In the genomic region with DNA sequence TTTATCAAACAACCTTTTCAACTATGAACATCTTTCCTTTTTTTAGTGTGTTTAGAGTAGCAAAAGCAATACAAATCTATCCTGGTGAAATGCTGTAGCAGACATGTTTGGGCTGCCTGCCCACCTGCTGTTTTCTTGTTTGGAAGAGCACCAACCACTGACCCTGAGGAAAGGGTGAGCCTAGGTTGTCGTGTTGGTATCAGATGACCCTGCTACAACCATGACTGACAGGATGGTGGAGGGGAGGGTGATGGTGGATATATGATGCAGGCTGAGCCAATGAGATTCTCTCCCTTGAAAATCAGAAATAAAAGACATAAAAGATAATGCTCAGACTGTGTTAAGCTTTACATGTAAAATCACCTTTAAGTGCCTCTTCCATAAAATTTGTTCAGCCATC, we compare ENCODE assay signal across 22 cellular contexts.
DNase-seq lines count a peak whose midpoint lies in the region; ATAC-seq, FAIRE-seq and TF ChIP-seq lines count a peak whose summit lies in the region.
"Had no signal": no experiment of that assay in that cellular context is flagged by ENCODE, and none has a peak within 500 bp of the region (broad histone marks: within the 10 kb centered on the region; RNA-seq: fewer than 3 reads in every experiment).

No MANE protein-coding gene starts in this region.

- ATAC-seq in GM23338 (peak; percentile 86), WTC11 (peak; percentile 73)
- ATAC-seq in effector memory CD8-positive, alpha-beta T cell (replicated peaks), result no peak

- H3K9me3 Mint-ChIP-seq in GM23338, result peaks cover 12% of the 10 kb centered on the region
- H3K9me3 Mint-ChIP-seq in WTC11, result peaks cover 11% of the 10 kb centered on the region
- H3K9me3 Mint-ChIP-seq in nephron progenitor cell, result peaks cover 15% of the 10 kb centered on the region
- peaks cover 0 to under 1% of the 10 kb centered on the region in 2 donors for H3K9me3 Mint-ChIP-seq in effector memory CD8-positive, alpha-beta T cell

- H3K4me1 Mint-ChIP-seq in GM23338, result peaks cover 12% of the 10 kb centered on the region
- peaks cover 13% of the 10 kb centered on the region for H3K4me1 Mint-ChIP-seq in WTC11
- peaks cover 20% of the 10 kb centered on the region for H3K4me1 Mint-ChIP-seq in nephron progenitor cell
- no peaks in the 10 kb centered on the region for H3K4me1 Mint-ChIP-seq in effector memory CD8-positive, alpha-beta T cell (ENCODE audit: low read depth in 2 of 2)
- H3K4me1 Mint-ChIP-seq: CD4-positive, CD25-positive, alpha-beta regulatory T cell; IgD-negative memory B cell had no signal

- H3K9me2 ChIP-seq in GM23338 (ENCODE audit: insufficient read depth), result no peaks in the 10 kb centered on the region
- H3K9me2 ChIP-seq: SK-N-SH had no signal

- H3K4me2 ChIP-seq in GM23338, result no peak overlapping the region
- H3K4me2 ChIP-seq: BLaER1, KMS-11, SK-N-SH had no signal

- H3F3A ChIP-seq in GM23338 (replicated peaks; ENCODE audit: low read depth), result no peaks in the 10 kb centered on the region

- no peak overlapping the region for H3K4me3 Mint-ChIP-seq in GM23338
- H3K4me3 Mint-ChIP-seq in WTC11, result no peak overlapping the region
- no peak overlapping the region for H3K4me3 Mint-ChIP-seq in nephron progenitor cell
- H3K4me3 Mint-ChIP-seq in effector memory CD8-positive, alpha-beta T cell, result no peak overlapping the region
- H3K4me3 Mint-ChIP-seq: CD4-positive, CD25-positive, alpha-beta regulatory T cell; H9; IgD-negative memory B cell had no signal

- no peaks in the 10 kb centered on the region for H3K27me3 ChIP-seq in GM23338 (ENCODE audit: insufficient read depth)
- H3K27me3 ChIP-seq: BLaER1 had no signal

- H3K27me3 Mint-ChIP-seq in GM23338 (ENCODE audit: insufficient read depth, low read depth, poor library complexity) (no peaks in the 10 kb centered on the region), WTC11 (ENCODE audit: low read depth) (no peaks in the 10 kb centered on the region), nephron progenitor cell (ENCODE audit: low read depth, poor library complexity) (no peaks in the 10 kb centered on the region)
- no peaks in the 10 kb centered on the region for H3K27me3 Mint-ChIP-seq in effector memory CD8-positive, alpha-beta T cell
- H3K27me3 Mint-ChIP-seq: CD4-positive, CD25-positive, alpha-beta regulatory T cell; IgD-negative memory B cell had no signal

- FAIRE-seq in HTR-8/SVneo (lab: Jason Lieb, UNC), result no peak
- FAIRE-seq: GM18507, RCC 7860 had no signal

- DNase-seq in GM23338 (ENCODE audit: low spot score), result peak; percentile 40
- DNase-seq in WTC11 (ENCODE audit: low spot score), result no peak
- peak; percentile 41 for DNase-seq in iPS-NIHi11 (ENCODE audit: low spot score)
- DNase-seq in nephron progenitor cell, result no peak
- no peak for DNase-seq in effector memory CD8-positive, alpha-beta T cell
- no peak for DNase-seq in NCI-H1417 treated with DMSO at 0.1 percent for 48 hours (lab: John Stamatoyannopoulos, UW)
- DNase-seq in HTR-8/SVneo (ENCODE audit: insufficient read length, low spot score), result no peak
- DNase-seq: CD4-positive, CD25-positive, alpha-beta regulatory T cell; DMS153; DND-41; H9; MM.1S; NCI-H1694 treated with DMSO at 0.1 percent for 48 hours; NCI-H2081; NCI-H524; NCI-H774; SK-N-SH had no signal

- no peak overlapping the region for H3K4me3 ChIP-seq in GM23338
- H3K4me3 ChIP-seq: BLaER1 had no signal

- H3K36me3 Mint-ChIP-seq in GM23338 (ENCODE audit: low read depth), result peaks cover 20% of the 10 kb centered on the region
- peaks cover 17% of the 10 kb centered on the region for H3K36me3 Mint-ChIP-seq in WTC11
- H3K36me3 Mint-ChIP-seq in nephron progenitor cell (ENCODE audit: low read depth), result peaks cover 37% of the 10 kb centered on the region
- H3K36me3 Mint-ChIP-seq in effector memory CD8-positive, alpha-beta T cell (ENCODE audit: insufficient read depth), result peaks cover 4% of the 10 kb centered on the region

- no peaks in the 10 kb centered on the region for H4K20me1 ChIP-seq in GM23338 (replicated peaks; ENCODE audit: insufficient read depth)
- H4K20me1 ChIP-seq: BLaER1 had no signal

- TF ChIP-seq CTCF in GM23338 (conservative IDR thresholded peaks at IDR 0.05; ENCODE audit: low read depth in 2 of 2), result no peak
- no peak for TF ChIP-seq CTCF in WTC11 (IDR thresholded peaks at IDR 0.05)
- no peak for TF ChIP-seq CTCF in nephron progenitor cell (IDR thresholded peaks at IDR 0.05)

- H3K79me2 ChIP-seq in GM23338 (replicated peaks; ENCODE audit: insufficient read depth), result no peaks in the 10 kb centered on the region

- H3K27ac ChIP-seq in GM23338 (ENCODE audit: low read depth), result no peak overlapping the region
- H3K27ac ChIP-seq: BLaER1, KMS-11 had no signal

- H2AFZ ChIP-seq in GM23338, result no peak overlapping the region

- no peaks in the 10 kb centered on the region; the same call in 1 of the 2 replicates for H3K4me1 ChIP-seq in GM23338 (ENCODE audit: insufficient read depth)
- H3K4me1 ChIP-seq: BLaER1 had no signal

- H3K36me3 ChIP-seq in GM23338 (ENCODE audit: insufficient read depth), result peaks cover 1% of the 10 kb centered on the region; the same call in 1 of the 2 replicates

- H3K27ac Mint-ChIP-seq in GM23338, result no peak overlapping the region
- H3K27ac Mint-ChIP-seq in WTC11, result no peak overlapping the region
- peak overlapping the region; percentile 60 for H3K27ac Mint-ChIP-seq in nephron progenitor cell
- H3K27ac Mint-ChIP-seq in effector memory CD8-positive, alpha-beta T cell, result no peak overlapping the region
- H3K27ac Mint-ChIP-seq: IgD-negative memory B cell had no signal

- POLR2A ChIA-PET in WTC11 (lab: Charles Lee), result no interaction called here

- CTCF ChIA-PET in WTC11 (lab: Charles Lee), result no interaction called here

TF ChIP-seq in GM23338, 12 proteins besides CTCF, POLR2A, EP300 and RAD21 (continues in another document):
- TF ChIP-seq REST (IDR thresholded peaks at IDR 0.05; ENCODE audit: unreplicated experiment) (no peak), CREB1 (CRISPR knock-in tag; IDR thresholded peaks at IDR 0.05; ENCODE audit: low read depth) (no peak), POLR2AphosphoS5 (IDR thresholded peaks at IDR 0.05; ENCODE audit: low read depth) (no peak), NANOG (IDR thresholded peaks at IDR 0.05; ENCODE audit: borderline replicate concordance) (no peak), EZH2phosphoT487 (IDR thresholded peaks at IDR 0.05; ENCODE audit: unreplicated experiment) (no peak), STAT1 (IDR thresholded peaks at IDR 0.05; ENCODE audit: unreplicated experiment) (no peak)

TF ChIP-seq in WTC11, 78 proteins besides CTCF, POLR2A, EP300 and RAD21:
- TF ChIP-seq GABPB1 (CRISPR knock-in tag; IDR thresholded peaks at IDR 0.05) (no peak), ZNF423 (CRISPR knock-in tag; IDR thresholded peaks at IDR 0.05) (no peak), FOXJ3 (CRISPR knock-in tag; IDR thresholded peaks at IDR 0.05; ENCODE audit: borderline replicate concordance) (no peak), TEAD1 (CRISPR knock-in tag; IDR thresholded peaks at IDR 0.05) (no peak), MYBL2 (CRISPR knock-in tag; IDR thresholded peaks at IDR 0.05) (no peak)
- TF ChIP-seq, protein P1, sequence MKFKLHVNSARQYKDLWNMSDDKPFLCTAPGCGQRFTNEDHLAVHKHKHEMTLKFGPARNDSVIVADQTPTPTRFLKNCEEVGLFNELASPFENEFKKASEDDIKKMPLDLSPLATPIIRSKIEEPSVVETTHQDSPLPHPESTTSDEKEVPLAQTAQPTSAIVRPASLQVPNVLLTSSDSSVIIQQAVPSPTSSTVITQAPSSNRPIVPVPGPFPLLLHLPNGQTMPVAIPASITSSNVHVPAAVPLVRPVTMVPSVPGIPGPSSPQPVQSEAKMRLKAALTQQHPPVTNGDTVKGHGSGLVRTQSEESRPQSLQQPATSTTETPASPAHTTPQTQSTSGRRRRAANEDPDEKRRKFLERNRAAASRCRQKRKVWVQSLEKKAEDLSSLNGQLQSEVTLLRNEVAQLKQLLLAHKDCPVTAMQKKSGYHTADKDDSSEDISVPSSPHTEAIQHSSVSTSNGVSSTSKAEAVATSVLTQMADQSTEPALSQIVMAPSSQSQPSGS (CRISPR knock-in tag; IDR thresholded peaks at IDR 0.05; ENCODE audit: borderline replicate concordance, low read depth), result no peak

Comparison
In these comparisons a context has a peak if more than half of its experiments do, and no peak if none do; other contexts are left out.
1. DNase-seq: peak in GM23338 (single experiment) and iPS-NIHi11 (single experiment); none in WTC11 (single experiment), nephron progenitor cell (single experiment), effector memory CD8-positive, alpha-beta T cell (0 of 3), NCI-H1417 treated with DMSO at 0.1 percent for 48 hours (single experiment) and HTR-8/SVneo (single experiment).